ENCODE assay signal across 1 cellular context in genomic region chr17:42814633-42815399, GRCh38.
TF ChIP-seq lines count a peak whose summit lies in the region.

No MANE protein-coding gene starts in this region.

TF ChIP-seq in GM12878, 131 proteins besides CTCF, POLR2A, EP300 and RAD21:
- TF ChIP-seq BMI1 (IDR thresholded peaks at IDR 0.05; ENCODE audit: borderline replicate concordance) (no peak), POLR2AphosphoS5 (IDR thresholded peaks at IDR 0.05; ENCODE audit: low read length) (no peak), NRF1 (conservative IDR thresholded peaks at IDR 0.05; ENCODE audit: low read depth, low read length) (no peak), ZBTB4 (CRISPR knock-in tag; IDR thresholded peaks at IDR 0.05) (no peak), SRF (IDR thresholded peaks at IDR 0.05; ENCODE audit: low read depth in 2 of 2, low read length in 2 of 2) (no peak), KDM1A (IDR thresholded peaks at IDR 0.05; ENCODE audit: borderline replicate concordance) (no peak), ZNF384 (IDR thresholded peaks at IDR 0.05; ENCODE audit: borderline replicate concordance, low read depth, low read length) (no peak), RAD51 (IDR thresholded peaks at IDR 0.05) (no peak), ESRRA (IDR thresholded peaks at IDR 0.05; ENCODE audit: low read length) (no peak), ZNF24 (IDR thresholded peaks at IDR 0.05) (no peak), TCF12 (IDR thresholded peaks at IDR 0.05; ENCODE audit: low read depth, low read length) (no peak)
